In genomic region chr14:71711619-71712018, GRCh38 we compare ENCODE assay signal across 9 cellular contexts.
DNase-seq lines count a peak whose midpoint lies in the region; ATAC-seq and TF ChIP-seq lines count a peak whose summit lies in the region.
"Had no signal": no experiment of that assay in that cellular context is flagged by ENCODE, and none has a peak within 500 bp of the region (broad histone marks: within the 10 kb centered on the region; RNA-seq: fewer than 3 reads in every experiment).

No MANE protein-coding gene starts in this region.

- no peaks in the 10 kb centered on the region for H3K27me3 ChIP-seq in CD8-positive, alpha-beta T cell (ENCODE audit: insufficient read depth, low read length)

- H3K36me3 ChIP-seq in CD8-positive, alpha-beta T cell (ENCODE audit: insufficient read depth, low read length), result peaks cover 6% of the 10 kb centered on the region

- no peak overlapping the region for H3K4me3 ChIP-seq in CD8-positive, alpha-beta T cell (ENCODE audit: low read depth, low read length)

- H3K9me3 ChIP-seq in CD8-positive, alpha-beta T cell (ENCODE audit: low read length), result no peaks in the 10 kb centered on the region

- no peak for TF ChIP-seq CTCF in CD8-positive, alpha-beta T cell (IDR thresholded peaks at IDR 0.05)
- no peak for TF ChIP-seq CTCF in nephron progenitor cell (IDR thresholded peaks at IDR 0.05)

- intact Hi-C loops in CD8-positive, alpha-beta T cell (cut with DNase I, micrococcal nuclease), result no loop called here

- no peak for DNase-seq in CD8-positive, alpha-beta T cell
- peak; percentile 75 for DNase-seq in M059J (ENCODE audit: low read depth)
- peak; percentile 96 for DNase-seq in dedifferentiated amniotic fluid mesenchymal stem cell (ENCODE audit: extremely low spot score)
- no peak for DNase-seq in nephron progenitor cell
- no peak for DNase-seq in HEK293T (ENCODE audit: extremely low spot score)
- DNase-seq in SHP77 treated with DMSO at 0.1 percent for 48 hours (lab: John Stamatoyannopoulos, UW), result no peak
- DNase-seq in stimulated activated CD4-positive, alpha-beta T cell treated with anti-CD3 and anti-CD28 coated beads, Interleukin-2, amount 100 ng/mL, for 48 hours, result no peak
- DNase-seq: activated naive CD8-positive, alpha-beta T cell treated with anti-CD3 and anti-CD28 coated beads, Interleukin-2, amount 10 ng/mL, durations not matched to agents 7 days and 5 days had no signal

- H3K27ac ChIP-seq in CD8-positive, alpha-beta T cell (ENCODE audit: low read depth, low read length), result no peak overlapping the region

- H3K9me3 Mint-ChIP-seq in CD8-positive, alpha-beta T cell, result no peaks in the 10 kb centered on the region
- H3K9me3 Mint-ChIP-seq in nephron progenitor cell, result no peaks in the 10 kb centered on the region
- H3K9me3 Mint-ChIP-seq: activated naive CD8-positive, alpha-beta T cell treated with anti-CD3 and anti-CD28 coated beads, Interleukin-2, amount 10 ng/mL, durations not matched to agents 7 days and 5 days had no signal

- H3K36me3 Mint-ChIP-seq in CD8-positive, alpha-beta T cell, result peaks cover 66% of the 10 kb centered on the region
- H3K36me3 Mint-ChIP-seq in nephron progenitor cell (ENCODE audit: low read depth), result peaks cover 34% of the 10 kb centered on the region

- H3K4me1 ChIP-seq in CD8-positive, alpha-beta T cell (ENCODE audit: insufficient read depth, low read length), result peaks cover 4% of the 10 kb centered on the region

- peaks cover 8% of the 10 kb centered on the region for H3K4me1 Mint-ChIP-seq in CD8-positive, alpha-beta T cell (ENCODE audit: low read depth)
- H3K4me1 Mint-ChIP-seq in nephron progenitor cell, result peaks cover 13% of the 10 kb centered on the region

- no peak overlapping the region for H3K4me3 Mint-ChIP-seq in CD8-positive, alpha-beta T cell
- H3K4me3 Mint-ChIP-seq in nephron progenitor cell, result no peak overlapping the region
- H3K4me3 Mint-ChIP-seq: activated naive CD8-positive, alpha-beta T cell treated with anti-CD3 and anti-CD28 coated beads, Interleukin-2, amount 10 ng/mL, durations not matched to agents 7 days and 5 days had no signal

- no peak for ATAC-seq in CD8-positive, alpha-beta T cell
- no peak for ATAC-seq in GM21515 (IDR thresholded peaks at IDR 0.05; ENCODE audit: unreplicated experiment)

- CTCF ChIA-PET in CD8-positive, alpha-beta T cell (lab: Charles Lee), result interaction anchor here (0.7 to 0.9 kb wide), 2 partner anchors 390 to 573 kb away, joined by 3 to 4 read pairs; no protein-coding TSS in a partner anchor
- CTCF ChIA-PET in HEK293T (lab: Yijun Ruan, JAX), result no interaction called here

- POLR2A ChIA-PET in CD8-positive, alpha-beta T cell (lab: Charles Lee), result no interaction called here
- POLR2A ChIA-PET in HEK293T (lab: Yijun Ruan, JAX), result no interaction called here

- H3K27me3 Mint-ChIP-seq in CD8-positive, alpha-beta T cell (ENCODE audit: low read depth), result no peaks in the 10 kb centered on the region
- H3K27me3 Mint-ChIP-seq in nephron progenitor cell (ENCODE audit: low read depth, poor library complexity), result peaks cover 2% of the 10 kb centered on the region
- H3K27me3 Mint-ChIP-seq: activated naive CD8-positive, alpha-beta T cell treated with anti-CD3 and anti-CD28 coated beads, Interleukin-2, amount 10 ng/mL, durations not matched to agents 7 days and 5 days had no signal

- peak overlapping the region; percentile 52 for H3K27ac Mint-ChIP-seq in CD8-positive, alpha-beta T cell
- H3K27ac Mint-ChIP-seq in nephron progenitor cell, result peak overlapping the region; percentile 9

TF ChIP-seq in HEK293T, 16 proteins besides CTCF, POLR2A, EP300 and RAD21:
- TF ChIP-seq ARNT (IDR thresholded peaks at IDR 0.05) (no peak), ELF4 (IDR thresholded peaks at IDR 0.05) (no peak), ZNF384 (IDR thresholded peaks at IDR 0.05) (no peak), FOXA1 (IDR thresholded peaks at IDR 0.05) (no peak), L3MBTL2 (conservative IDR thresholded peaks at IDR 0.05) (no peak), SP1 (IDR thresholded peaks at IDR 0.05) (no peak), TARDBP (IDR thresholded peaks at IDR 0.05) (no peak), FOXK2 (IDR thresholded peaks at IDR 0.05) (no peak), PKNOX1 (IDR thresholded peaks at IDR 0.05) (no peak), LEF1 (IDR thresholded peaks at IDR 0.05; ENCODE audit: borderline replicate concordance) (no peak), SUZ12 (IDR thresholded peaks at IDR 0.05) (no peak), HDGF (IDR thresholded peaks at IDR 0.05; ENCODE audit: borderline replicate concordance) (no peak), CTBP1 (IDR thresholded peaks at IDR 0.05; ENCODE audit: borderline replicate concordance) (no peak), FOXM1 (IDR thresholded peaks at IDR 0.05; ENCODE audit: borderline replicate concordance) (no peak), NFRKB (IDR thresholded peaks at IDR 0.05) (no peak), BHLHE40 (IDR thresholded peaks at IDR 0.05; ENCODE audit: borderline replicate concordance) (no peak)

Comparison
In these comparisons a context has a peak if more than half of its experiments do, and no peak if none do; other contexts are left out.
1. DNase-seq: peak in M059J (single experiment) and dedifferentiated amniotic fluid mesenchymal stem cell (single experiment); none in CD8-positive, alpha-beta T cell (0 of 7), nephron progenitor cell (single experiment), HEK293T (single experiment), SHP77 treated with DMSO at 0.1 percent for 48 hours (single experiment) and stimulated activated CD4-positive, alpha-beta T cell treated with anti-CD3 and anti-CD28 coated beads, Interleukin-2, amount 100 ng/mL, for 48 hours (0 of 2).